ENCODE assay signal across 1 cellular context in the genomic region with DNA sequence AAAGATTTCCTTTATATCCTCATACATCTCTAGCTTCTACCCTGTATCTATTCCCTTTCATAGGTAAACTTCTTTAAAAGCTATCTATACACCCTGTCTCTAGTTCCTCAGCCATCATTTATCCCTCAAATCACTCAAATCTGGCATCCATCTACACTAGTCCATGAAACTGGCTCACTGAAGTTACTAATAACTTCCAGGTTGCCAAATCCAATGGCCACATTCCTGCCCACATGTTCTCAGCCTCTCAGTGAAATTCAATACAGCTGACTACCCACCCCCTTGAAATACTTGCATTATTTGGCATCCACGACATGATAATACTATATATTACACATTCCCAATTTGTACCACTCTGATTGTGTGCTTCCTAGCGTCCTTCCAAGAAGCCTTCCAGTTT.
TF ChIP-seq lines count a peak whose summit lies in the region.

No MANE protein-coding gene starts in this region.

TF ChIP-seq in H1, 55 proteins besides CTCF, POLR2A, EP300 and RAD21:
- no peak for TF ChIP-seq RFX5 (IDR thresholded peaks at IDR 0.05; ENCODE audit: borderline replicate concordance, low read depth, low read length)
- TF ChIP-seq SP1 (IDR thresholded peaks at IDR 0.05; ENCODE audit: low read depth, low read length), result no peak
- TF ChIP-seq SUZ12 (IDR thresholded peaks at IDR 0.05; ENCODE audit: low read length), result no peak
- TF ChIP-seq, protein P1, sequence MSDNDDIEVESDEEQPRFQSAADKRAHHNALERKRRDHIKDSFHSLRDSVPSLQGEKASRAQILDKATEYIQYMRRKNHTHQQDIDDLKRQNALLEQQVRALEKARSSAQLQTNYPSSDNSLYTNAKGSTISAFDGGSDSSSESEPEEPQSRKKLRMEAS (IDR thresholded peaks at IDR 0.05), result no peak
- no peak for TF ChIP-seq EZH2 (IDR thresholded peaks at IDR 0.05; ENCODE audit: low read depth, low read length, severe bottlenecking)
- no peak for TF ChIP-seq SIN3A (conservative IDR thresholded peaks at IDR 0.05 in 1 of 2, IDR thresholded peaks at IDR 0.05 in 1 of 2; ENCODE audit: low read depth in 1 of 2, low read length in 2 of 2)
- no peak for TF ChIP-seq ZNF274 (IDR thresholded peaks at IDR 0.05; ENCODE audit: borderline replicate concordance, extremely low read depth, low read length)
- TF ChIP-seq SP4 (IDR thresholded peaks at IDR 0.05; ENCODE audit: low read length), result no peak
- no peak for TF ChIP-seq CHD1 (IDR thresholded peaks at IDR 0.05; ENCODE audit: low read depth, low read length)
